Comparison of ENCODE assay signal across 16 cellular contexts in the genomic region with DNA sequence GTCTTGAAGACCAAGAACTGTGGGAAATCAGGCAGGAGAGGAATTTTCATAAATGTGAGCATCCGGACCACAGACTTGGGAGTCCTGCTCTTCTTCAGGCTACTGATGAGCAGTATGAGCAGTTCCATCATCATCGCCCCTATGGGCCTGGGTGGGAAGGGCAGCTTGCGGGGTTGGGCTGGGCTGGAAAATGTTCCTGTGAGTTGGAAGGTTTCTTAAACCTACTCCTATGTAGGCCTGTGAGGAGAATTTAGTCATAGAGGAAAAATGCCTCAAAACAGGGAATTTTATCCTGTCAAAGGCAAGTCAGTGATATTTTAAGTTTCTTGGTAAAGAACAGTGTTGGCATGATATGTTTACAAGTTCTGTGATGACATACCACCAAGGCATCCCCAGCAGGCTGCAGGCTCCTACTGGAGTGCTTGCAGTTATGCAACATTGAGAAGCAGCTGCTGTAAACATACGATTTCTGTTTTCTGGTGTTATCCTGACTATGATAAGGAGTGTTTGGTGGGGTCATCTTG. TPM values are rescaled to one million over a fixed set of nuclear protein-coding genes. Genes with fewer than 3 reads are reported as not detected.
DNase-seq lines count a peak whose midpoint lies in the region; ATAC-seq and TF ChIP-seq lines count a peak whose summit lies in the region.
"Had no signal": no experiment of that assay in that cellular context is flagged by ENCODE, and none has a peak within 500 bp of the region (broad histone marks: within the 10 kb centered on the region; RNA-seq: fewer than 3 reads in every experiment).

No MANE protein-coding gene starts in this region.

- no peaks in the 10 kb centered on the region for H3K27me3 Mint-ChIP-seq in osteocyte (ENCODE audit: unreplicated experiment)
- H3K27me3 Mint-ChIP-seq in activated T-cell treated with anti-CD3 and anti-CD28 coated beads, Interleukin-2, amount 50 U/mL, for 4 hours (ENCODE audit: low read depth), result peaks cover 13% of the 10 kb centered on the region

- TF ChIP-seq EP300 in gastroesophageal sphincter (IDR thresholded peaks at IDR 0.05), result no peak

- H3K4me1 Mint-ChIP-seq in osteocyte (ENCODE audit: unreplicated experiment), result peaks cover 12% of the 10 kb centered on the region
- no peaks in the 10 kb centered on the region for H3K4me1 Mint-ChIP-seq in activated T-cell treated with anti-CD3 and anti-CD28 coated beads, Interleukin-2, amount 50 U/mL, for 4 hours (ENCODE audit: low read depth)

- H3K9me3 ChIP-seq in AG04450 (ENCODE audit: control insufficient read depth, insufficient read depth, low read length) (no peaks in the 10 kb centered on the region), gastroesophageal sphincter (no peaks in the 10 kb centered on the region)
- H3K9me3 ChIP-seq: SJCRH30 had no signal

- H3K27ac Mint-ChIP-seq in osteocyte (ENCODE audit: unreplicated experiment), result no peak overlapping the region

- POLR2A ChIA-PET in AG04450 (lab: Yijun Ruan, JAX), result interaction anchor here (0.6 to 1.5 kb wide), 7 partner anchors 10 to 1594 kb away, joined by 3 to 16 read pairs (median 3); a partner anchor contains a TSS

- WGBS in gastroesophageal sphincter (ENCODE audit: low coverage in 1 of 2), 2 donors, result 56 to 63% methylated on average over 1 to 2 of the region's 4 CpGs

- no peak for TF ChIP-seq POLR2A in gastroesophageal sphincter (IDR thresholded peaks at IDR 0.05)

- peak; percentile 52 for TF ChIP-seq CTCF in AG04450 (IDR thresholded peaks at IDR 0.05; ENCODE audit: low read depth, low read length)
- TF ChIP-seq CTCF in gastroesophageal sphincter (IDR thresholded peaks at IDR 0.05), result no peak
- TF ChIP-seq CTCF in osteocyte (IDR thresholded peaks at IDR 0.05), result no peak

- H3K27ac ChIP-seq in AG04450 (ENCODE audit: low read depth, low read length) (peak overlapping the region; percentile 87), gastroesophageal sphincter (no peak overlapping the region)
- H3K27ac ChIP-seq: SJCRH30 had no signal

- no peaks in the 10 kb centered on the region for H3K27me3 ChIP-seq in AG04450 (ENCODE audit: control insufficient read depth, insufficient read depth, low read length)
- H3K27me3 ChIP-seq in gastroesophageal sphincter, result no peaks in the 10 kb centered on the region
- H3K27me3 ChIP-seq: SJCRH30 had no signal

- DNase-seq in AG04450 (ENCODE audit: low read depth, low spot score) (peak; percentile 92), GOT3 (lab: John Stamatoyannopoulos, UW) (peak; percentile 50), amniotic stem cell (lab: John Stamatoyannopoulos, UW) (peak; percentile 53), osteocyte (ENCODE audit: extremely low spot score, unreplicated experiment) (no peak), midbrain (lab: John Stamatoyannopoulos, UW) (no peak)
- no peak for DNase-seq in activated T-cell treated with anti-CD3 and anti-CD28 coated beads, Interleukin-2, amount 50 U/mL, for 4 hours
- DNase-seq: activated CD4-positive, alpha-beta T cell treated with anti-CD3 and anti-CD28 coated beads, Interleukin-2, amount 50 U/mL, for 4 hours; AML-193; anterior cingulate cortex; DMS 273 treated with DMSO at 0.1 percent for 48 hours; NCI-H2171 treated with DMSO at 0.1 percent for 48 hours; NK-92 treated with Interleukin-12 subunit alpha and Interleukin-12 subunit beta, amount 100 ng/mL, for 24 hours; posterior cingulate gyrus; SJCRH30 had no signal

- H3K36me3 ChIP-seq in gastroesophageal sphincter, result no peaks in the 10 kb centered on the region
- H3K36me3 ChIP-seq: SJCRH30 had no signal

- no peak overlapping the region for H3K4me3 ChIP-seq in AG04450 (ENCODE audit: low read depth, low read length)
- H3K4me3 ChIP-seq in gastroesophageal sphincter, result no peak overlapping the region
- H3K4me3 ChIP-seq: SJCRH30 had no signal

- CTCF ChIA-PET in AG04450 (lab: Charles Lee), result no interaction called here

- no peaks in the 10 kb centered on the region for H3K9me3 Mint-ChIP-seq in osteocyte (ENCODE audit: unreplicated experiment)
- H3K9me3 Mint-ChIP-seq in activated T-cell treated with anti-CD3 and anti-CD28 coated beads, Interleukin-2, amount 50 U/mL, for 4 hours, result no peaks in the 10 kb centered on the region

- no peaks in the 10 kb centered on the region for H3K36me3 Mint-ChIP-seq in osteocyte (ENCODE audit: unreplicated experiment)
- H3K36me3 Mint-ChIP-seq in activated T-cell treated with anti-CD3 and anti-CD28 coated beads, Interleukin-2, amount 50 U/mL, for 4 hours (ENCODE audit: insufficient read depth), result no peaks in the 10 kb centered on the region

- ATAC-seq in gastroesophageal sphincter (peak; percentile 39), HG02642 (IDR thresholded peaks at IDR 0.05; ENCODE audit: poor library complexity, unreplicated experiment) (no peak)
- no peak for ATAC-seq in activated T-cell treated with anti-CD3 and anti-CD28 coated beads, Interleukin-2, amount 50 U/mL, for 4 hours

- peaks cover 0 to 8% (median 0%) of the 10 kb centered on the region in 3 donors for H3K4me1 ChIP-seq in gastroesophageal sphincter
- H3K4me1 ChIP-seq: SJCRH30 had no signal

- H3K4me3 Mint-ChIP-seq in osteocyte (ENCODE audit: unreplicated experiment), result no peak overlapping the region
- no peak overlapping the region for H3K4me3 Mint-ChIP-seq in activated T-cell treated with anti-CD3 and anti-CD28 coated beads, Interleukin-2, amount 50 U/mL, for 4 hours

RNA-seq across cellular contexts. Expression of a gene that starts 10.3 kb away (rescaled TPM):
- polyA plus RNA-seq in AG04450 (2011; rRNA removed), result 80.7 and 105 TPM in 2 replicates
- 149 and 226 TPM in 2 replicates for polyA minus RNA-seq in AG04450 (2011; rRNA and poly(A)+ RNA removed)
- total RNA-seq in gastroesophageal sphincter (10 to 100 TPM in 1 of 4 donors, 1 to 10 TPM in 2, not detected in 1; 2.3 to 26.1 (median 5.2) TPM), osteocyte (not detected in 2 replicates)
- total RNA-seq in activated T-cell treated with anti-CD3 and anti-CD28 coated beads, Interleukin-2, amount 50 U/mL, for 4 hours, result under 1 TPM in 2 of 3 donors, not detected in 1; 0.13 to 0.35 TPM

Comparison
In these comparisons a context has a peak if more than half of its experiments do, and no peak if none do; other contexts are left out.
1. DNase-seq: peak in AG04450 (single experiment), GOT3 (single experiment) and amniotic stem cell (single experiment); none in osteocyte (single experiment), midbrain (single experiment) and activated T-cell treated with anti-CD3 and anti-CD28 coated beads, Interleukin-2, amount 50 U/mL, for 4 hours (single experiment).